ENCODE assay signal across 21 cellular contexts in genomic region chr15:99441427-99441766, GRCh38.
DNase-seq lines count a peak whose midpoint lies in the region; ATAC-seq, FAIRE-seq and TF ChIP-seq lines count a peak whose summit lies in the region.
"Had no signal": no experiment of that assay in that cellular context is flagged by ENCODE, and none has a peak within 500 bp of the region (broad histone marks: within the 10 kb centered on the region; RNA-seq: fewer than 3 reads in every experiment).

No MANE protein-coding gene starts in this region.

- TF ChIP-seq CTCF in CD8-positive, alpha-beta T cell (IDR thresholded peaks at IDR 0.05) = no peak
- no peak for TF ChIP-seq CTCF in astrocyte (IDR thresholded peaks at IDR 0.05; ENCODE audit: insufficient read depth, low read depth, low read length)
- TF ChIP-seq CTCF in mesothelial cell of epicardium (IDR thresholded peaks at IDR 0.05; ENCODE audit: unreplicated experiment) = no peak
- no peak for TF ChIP-seq CTCF in omental fat pad (IDR thresholded peaks at IDR 0.05)
- no peak for TF ChIP-seq CTCF in Calu3 (IDR thresholded peaks at IDR 0.05; ENCODE audit: unreplicated experiment)

- no peaks in the 10 kb centered on the region for H3K9me3 ChIP-seq in CD8-positive, alpha-beta T cell (ENCODE audit: low read length)
- H3K9me3 ChIP-seq in astrocyte (ENCODE audit: insufficient read depth, low read depth, low read length) (no peaks in the 10 kb centered on the region), subcutaneous abdominal adipose tissue (ENCODE audit: control insufficient read depth in 5 of 5, low read length in 5 of 5) (no peaks in the 10 kb centered on the region)
- H3K9me3 ChIP-seq: SJSA1 had no signal

- H3K27me3 ChIP-seq in CD8-positive, alpha-beta T cell (ENCODE audit: insufficient read depth, low read length) = no peaks in the 10 kb centered on the region
- H3K27me3 ChIP-seq in astrocyte (ENCODE audit: insufficient read depth, low read length) (no peaks in the 10 kb centered on the region), subcutaneous abdominal adipose tissue (ENCODE audit: control insufficient read depth in 5 of 5, insufficient read depth in 4 of 5, low read length in 5 of 5) (no peaks in the 10 kb centered on the region)
- H3K27me3 ChIP-seq: brain microvascular endothelial cell, SJSA1 had no signal

- H3K4me2 ChIP-seq in astrocyte (ENCODE audit: low read length) = no peak overlapping the region

- H3K4me3 ChIP-seq in CD8-positive, alpha-beta T cell (ENCODE audit: low read depth, low read length) = no peak overlapping the region
- H3K4me3 ChIP-seq in astrocyte (ENCODE audit: insufficient read depth, low read depth, low read length) (no peak overlapping the region), subcutaneous abdominal adipose tissue (ENCODE audit: low read depth in 1 of 5, low read length in 5 of 5) (no peak overlapping the region)
- H3K4me3 ChIP-seq: dorsolateral prefrontal cortex, SJSA1 had no signal

- intact Hi-C loops in CD8-positive, alpha-beta T cell (cut with DNase I, micrococcal nuclease) = loop anchor here in 1 of 2 experiments (5.0 kb wide), 1 partner anchor 34 kb away; no protein-coding TSS in a partner anchor
- intact Hi-C loops in Calu3 (cut with micrococcal nuclease; ENCODE audit: unreplicated experiment) = no loop called here

- POLR2A ChIA-PET in CD8-positive, alpha-beta T cell (lab: Charles Lee) = interaction anchor here (0.9 to 1.6 kb wide), 2 partner anchors 8 to 20 kb away, joined by 4 to 5 read pairs; no protein-coding TSS in a partner anchor

- no TSS peak for BruUV-seq in Calu3 (replicated peaks; lab: Mats Ljungman, UMichigan)

- H3K9ac ChIP-seq in astrocyte (ENCODE audit: low read length) (no peak overlapping the region), subcutaneous abdominal adipose tissue (ENCODE audit: low read length in 5 of 5) (no peak overlapping the region)

- H3K9me3 Mint-ChIP-seq in CD8-positive, alpha-beta T cell = no peaks in the 10 kb centered on the region
- H3K9me3 Mint-ChIP-seq in astrocyte (ENCODE audit: unreplicated experiment) (no peaks in the 10 kb centered on the region), mesothelial cell of epicardium (no peaks in the 10 kb centered on the region), Calu3 (ENCODE audit: low read depth, unreplicated experiment) (no peaks in the 10 kb centered on the region)
- H3K9me3 Mint-ChIP-seq: activated naive CD4-positive, alpha-beta T cell treated with anti-CD3 and anti-CD28 coated beads, Interleukin-2, amount 50 U/mL, for 24 hours; HFFc6; stimulated activated naive CD8-positive, alpha-beta T cell treated with anti-CD3 and anti-CD28 coated beads, Interleukin-15, amount 100 ng/mL, for 72 hours had no signal

- FAIRE-seq in astrocyte (lab: Jason Lieb, UNC) = no peak

- H3K79me2 ChIP-seq in astrocyte (ENCODE audit: insufficient read depth, low read length) = no peaks in the 10 kb centered on the region

- peaks cover 76% of the 10 kb centered on the region for H3K4me1 Mint-ChIP-seq in CD8-positive, alpha-beta T cell (ENCODE audit: low read depth)
- peaks cover 27% of the 10 kb centered on the region for H3K4me1 Mint-ChIP-seq in astrocyte (ENCODE audit: low read depth, unreplicated experiment)
- H3K4me1 Mint-ChIP-seq in mesothelial cell of epicardium = peaks cover 15% of the 10 kb centered on the region
- H3K4me1 Mint-ChIP-seq in Calu3 (ENCODE audit: low read depth, unreplicated experiment) = peaks cover 27% of the 10 kb centered on the region

- no peaks in the 10 kb centered on the region for H4K20me1 ChIP-seq in astrocyte (ENCODE audit: insufficient read depth, low read length)

- H3K36me3 ChIP-seq in CD8-positive, alpha-beta T cell (ENCODE audit: insufficient read depth, low read length) = no peaks in the 10 kb centered on the region
- no peaks in the 10 kb centered on the region for H3K36me3 ChIP-seq in astrocyte (ENCODE audit: insufficient read depth, low read length)
- no peaks in the 10 kb centered on the region for H3K36me3 ChIP-seq in subcutaneous abdominal adipose tissue (ENCODE audit: control insufficient read depth in 5 of 5, insufficient read depth in 5 of 5, low read length in 5 of 5)
- H3K36me3 ChIP-seq: brain microvascular endothelial cell, SJSA1 had no signal

- H3K4me1 ChIP-seq in CD8-positive, alpha-beta T cell (ENCODE audit: insufficient read depth, low read length) = peaks cover 86% of the 10 kb centered on the region
- H3K4me1 ChIP-seq in astrocyte (ENCODE audit: insufficient read depth, low read length) (peaks cover 29% of the 10 kb centered on the region), subcutaneous abdominal adipose tissue (ENCODE audit: control insufficient read depth in 5 of 5, insufficient read depth in 5 of 5, low read length in 5 of 5) (peaks cover 7 to 64% (median 45%) of the 10 kb centered on the region in 5 donors)

- H3K27me3 Mint-ChIP-seq in CD8-positive, alpha-beta T cell (ENCODE audit: low read depth) = no peaks in the 10 kb centered on the region
- peaks cover 12% of the 10 kb centered on the region for H3K27me3 Mint-ChIP-seq in astrocyte (ENCODE audit: low read depth, unreplicated experiment)
- no peaks in the 10 kb centered on the region for H3K27me3 Mint-ChIP-seq in mesothelial cell of epicardium (ENCODE audit: low read depth)
- no peaks in the 10 kb centered on the region for H3K27me3 Mint-ChIP-seq in Calu3 (ENCODE audit: unreplicated experiment)
- H3K27me3 Mint-ChIP-seq: activated naive CD4-positive, alpha-beta T cell treated with anti-CD3 and anti-CD28 coated beads, Interleukin-2, amount 50 U/mL, for 24 hours; stimulated activated naive CD8-positive, alpha-beta T cell treated with anti-CD3 and anti-CD28 coated beads, Interleukin-15, amount 100 ng/mL, for 72 hours had no signal

- H3K27ac Mint-ChIP-seq in CD8-positive, alpha-beta T cell = peak overlapping the region; percentile 60
- H3K27ac Mint-ChIP-seq in astrocyte (ENCODE audit: unreplicated experiment) (peak overlapping the region; percentile 66), mesothelial cell of epicardium (peak overlapping the region; percentile 43), Calu3 (ENCODE audit: unreplicated experiment) (no peak overlapping the region)
- H3K27ac Mint-ChIP-seq: stimulated activated naive CD8-positive, alpha-beta T cell treated with anti-CD3 and anti-CD28 coated beads, Interleukin-15, amount 100 ng/mL, for 72 hours had no signal

- H3K36me3 Mint-ChIP-seq in CD8-positive, alpha-beta T cell = no peaks in the 10 kb centered on the region
- H3K36me3 Mint-ChIP-seq in astrocyte (ENCODE audit: low read depth, unreplicated experiment) (no peaks in the 10 kb centered on the region), mesothelial cell of epicardium (no peaks in the 10 kb centered on the region), Calu3 (ENCODE audit: insufficient read depth, unreplicated experiment) (peaks cover 8% of the 10 kb centered on the region)
- H3K36me3 Mint-ChIP-seq: activated naive CD4-positive, alpha-beta T cell treated with anti-CD3 and anti-CD28 coated beads, Interleukin-2, amount 50 U/mL, for 24 hours had no signal

- DNase-seq in CD8-positive, alpha-beta T cell = no peak
- DNase-seq in astrocyte (ENCODE audit: low read depth) (no peak), mesothelial cell of epicardium (ENCODE audit: low spot score in 2 of 2, unreplicated experiment in 2 of 2) (no peak), omental fat pad (ENCODE audit: low spot score) (no peak), Calu3 (no peak)
- DNase-seq: activated CD4-positive, alpha-beta T cell treated with anti-CD3 and anti-CD28 coated beads for 48 hours; activated T-cell treated with anti-CD3 and anti-CD28 coated beads for 4 hours; AML-193; brain microvascular endothelial cell; HFFc6; hippocampal formation; MV-4-11; NCI-H1930; NCI-H510A treated with DMSO at 0.1 percent for 48 hours had no signal

- no peak for ATAC-seq in CD8-positive, alpha-beta T cell
- ATAC-seq in omental fat pad (ENCODE audit: low FRiP score) (no peak), HG03457 (IDR thresholded peaks at IDR 0.05; ENCODE audit: unreplicated experiment) (no peak), HG03280 (IDR thresholded peaks at IDR 0.05; ENCODE audit: unreplicated experiment) (no peak)
- ATAC-seq: stimulated activated naive CD8-positive, alpha-beta T cell treated with anti-CD3 and anti-CD28 coated beads, Interleukin-15, amount 100 ng/mL, for 72 hours had no signal

- H3K27ac ChIP-seq in CD8-positive, alpha-beta T cell (ENCODE audit: low read depth, low read length) = no peak overlapping the region
- H3K27ac ChIP-seq in astrocyte (ENCODE audit: low read depth, low read length) (no peak overlapping the region), subcutaneous abdominal adipose tissue (ENCODE audit: low read depth, low read length) (peak overlapping the region; percentile 61)
- H3K27ac ChIP-seq: brain microvascular endothelial cell had no signal

- no peak overlapping the region for H2AFZ ChIP-seq in astrocyte (ENCODE audit: low read depth, low read length)

- no peak overlapping the region for H3K4me3 Mint-ChIP-seq in CD8-positive, alpha-beta T cell
- H3K4me3 Mint-ChIP-seq in astrocyte (ENCODE audit: unreplicated experiment) = no peak overlapping the region
- H3K4me3 Mint-ChIP-seq in mesothelial cell of epicardium = no peak overlapping the region
- no peak overlapping the region for H3K4me3 Mint-ChIP-seq in Calu3 (ENCODE audit: low read depth, unreplicated experiment)
- H3K4me3 Mint-ChIP-seq: activated naive CD4-positive, alpha-beta T cell treated with anti-CD3 and anti-CD28 coated beads, Interleukin-2, amount 50 U/mL, for 24 hours; stimulated activated naive CD8-positive, alpha-beta T cell treated with anti-CD3 and anti-CD28 coated beads, Interleukin-15, amount 100 ng/mL, for 72 hours had no signal

- CTCF ChIA-PET in CD8-positive, alpha-beta T cell (lab: Charles Lee) = interaction anchor here (1.1 to 1.8 kb wide), 2 partner anchors 8 to 16 kb away, joined by 4 to 5 read pairs; no protein-coding TSS in a partner anchor
- CTCF ChIA-PET in Calu3 (lab: Charles Lee) = no interaction called here
